Comparison of ENCODE assay signal across 14 cellular contexts in the genomic region with DNA sequence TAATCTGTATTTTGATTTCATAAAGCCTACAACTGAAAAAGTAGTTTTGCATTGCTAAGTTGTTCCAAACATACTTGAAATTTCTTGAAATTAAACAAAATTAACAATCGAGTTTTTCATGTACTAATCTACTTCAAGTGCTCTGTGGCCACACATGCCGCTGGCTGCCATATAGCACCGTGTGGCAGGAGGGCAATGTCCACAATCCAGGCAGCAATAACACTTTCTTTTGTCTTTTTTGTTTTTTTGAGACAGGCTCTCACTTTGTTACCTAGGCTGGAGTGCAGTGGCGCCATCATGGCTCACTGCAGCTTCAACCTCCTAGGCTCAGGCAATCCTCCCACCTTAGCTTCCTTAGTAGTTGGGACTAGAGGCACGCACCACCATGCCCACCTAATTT. TPM values are rescaled to one million over a fixed set of nuclear protein-coding genes. Genes with fewer than 3 reads are reported as not detected.
DNase-seq lines count a peak whose midpoint lies in the region; ATAC-seq, FAIRE-seq and TF ChIP-seq lines count a peak whose summit lies in the region.
"Had no signal": no experiment of that assay in that cellular context is flagged by ENCODE, and none has a peak within 500 bp of the region (broad histone marks: within the 10 kb centered on the region; RNA-seq: fewer than 3 reads in every experiment).

No MANE protein-coding gene starts in this region.

- no peaks in the 10 kb centered on the region for H3K9me1 ChIP-seq in K562 (ENCODE audit: control insufficient read depth, insufficient read depth, low read length)

- no peaks in the 10 kb centered on the region for H3K4me1 Mint-ChIP-seq in neural crest cell
- H3K4me1 Mint-ChIP-seq: B cell, H9 had no signal

- TF ChIP-seq RAD21 in K562 (CRISPR knock-in tag; conservative IDR thresholded peaks at IDR 0.05 in 1 of 2, IDR thresholded peaks at IDR 0.05 in 1 of 2): no peak

- H4K20me1 ChIP-seq in K562 (replicated peaks; ENCODE audit: control insufficient read depth, insufficient read depth, low read length): no peaks in the 10 kb centered on the region
- H4K20me1 ChIP-seq in mammary epithelial cell (ENCODE audit: insufficient read depth, low read length): no peaks in the 10 kb centered on the region
- H4K20me1 ChIP-seq: BLaER1 treated with 17β-estradiol and CSF1 and Interleukin-3, amounts not matched to agents 10 nM and 100 nM had no signal

- BruUV-seq in K562 (replicated peaks; lab: Mats Ljungman, UMichigan) (no TSS peak), mammary epithelial cell (replicated peaks; lab: Mats Ljungman, UMichigan) (no TSS peak)

- no peak for TF ChIP-seq EP300 in K562 (IDR thresholded peaks at IDR 0.05; ENCODE audit: low read length)
- TF ChIP-seq EP300 in esophagus muscularis mucosa (IDR thresholded peaks at IDR 0.05): no peak

- no peak overlapping the region for H3K27ac ChIP-seq in K562 (ENCODE audit: extremely low read depth, low read depth, low read length)
- peak overlapping the region; percentile 51 to 54 for H3K27ac ChIP-seq in thoracic aorta
- H3K27ac ChIP-seq in mammary epithelial cell (ENCODE audit: insufficient read depth, low read depth, low read length): no peak overlapping the region
- no peak overlapping the region for H3K27ac ChIP-seq in esophagus muscularis mucosa (replicated peaks in 1 of 4)
- H3K27ac ChIP-seq: BLaER1 treated with 17β-estradiol and CSF1 and Interleukin-3, amounts not matched to agents 10 nM and 100 nM had no signal

- FAIRE-seq in K562 (lab: Jason Lieb, UNC): peak; percentile 37
- FAIRE-seq: D721Med, H1 had no signal

- ATAC-seq in K562 (no peak), thoracic aorta (ENCODE audit: insufficient number of reproducible peaks, low FRiP score, low read depth) (no peak)

- dilution Hi-C loops in mammary epithelial cell (cut with HindIII; ENCODE audit: low sequenced_read_pairs): no loop called here

- H3K9me3 ChIP-seq in K562 (replicated peaks; ENCODE audit: control insufficient read depth, insufficient read depth, low read depth, low read length) (no peaks in the 10 kb centered on the region), thoracic aorta (no peaks in the 10 kb centered on the region), mammary epithelial cell (replicated peaks; ENCODE audit: insufficient read depth, low read length) (no peaks in the 10 kb centered on the region), esophagus muscularis mucosa (no peaks in the 10 kb centered on the region)
- H3K9me3 ChIP-seq: BLaER1 treated with 17β-estradiol and CSF1 and Interleukin-3, amounts not matched to agents 10 nM and 100 nM; Caco-2 had no signal

- no peaks in the 10 kb centered on the region for H3K79me2 ChIP-seq in K562 (ENCODE audit: control insufficient read depth, insufficient read depth, low read length)
- no peaks in the 10 kb centered on the region for H3K79me2 ChIP-seq in mammary epithelial cell (ENCODE audit: insufficient read depth, low read length)

- intact Hi-C loops in K562 (cut with micrococcal nuclease) (no loop called here), mammary epithelial cell (cut with micrococcal nuclease) (no loop called here), esophagus muscularis mucosa (cut with DNase I) (no loop called here)

- H3K4me2 ChIP-seq in K562 (ENCODE audit: insufficient read depth, low read length) (no peak overlapping the region), mammary epithelial cell (ENCODE audit: insufficient read depth, low read depth, low read length) (no peak overlapping the region)
- H3K4me2 ChIP-seq: BLaER1 treated with 17β-estradiol and CSF1 and Interleukin-3, amounts not matched to agents 10 nM and 100 nM had no signal

- H2AFZ ChIP-seq in K562 (ENCODE audit: low read depth, low read length) (no peak overlapping the region), mammary epithelial cell (ENCODE audit: low read depth, low read length) (no peak overlapping the region)

- in situ Hi-C loops in K562 (cut with MboI) (no loop called here), mammary epithelial cell (cut with MboI; ENCODE audit: low sequenced_read_pairs in 2 of 2) (no loop called here)

- H3K4me3 ChIP-seq in K562 (no peak overlapping the region), thoracic aorta (no peak overlapping the region), mammary epithelial cell (replicated peaks in 1 of 3; ENCODE audit: insufficient read depth in 1 of 3, low read depth in 2 of 3, low read length in 3 of 3) (no peak overlapping the region), esophagus muscularis mucosa (no peak overlapping the region)
- H3K4me3 ChIP-seq: BLaER1 treated with 17β-estradiol and CSF1 and Interleukin-3, amounts not matched to agents 10 nM and 100 nM had no signal

- peak overlapping the region; percentile 19 for H3K27ac Mint-ChIP-seq in neural crest cell (ENCODE audit: unreplicated experiment)
- H3K27ac Mint-ChIP-seq: B cell had no signal

- H3K36me3 Mint-ChIP-seq in neural crest cell (ENCODE audit: low read depth): peaks cover 12% of the 10 kb centered on the region

- POLR2A ChIA-PET in K562 (lab: Yijun Ruan, JAX): interaction anchor here (1.2 kb wide), 1 partner anchor 8 kb away, joined by 3 read pairs; no protein-coding TSS in a partner anchor

- H3K4me1 ChIP-seq in K562 (replicated peaks in 1 of 2; ENCODE audit: control insufficient read depth in 2 of 2, insufficient read depth in 2 of 2, low read length in 2 of 2): no peaks in the 10 kb centered on the region
- peaks cover 0 to 27% of the 10 kb centered on the region in 2 donors for H3K4me1 ChIP-seq in thoracic aorta (ENCODE audit: control insufficient read depth in 1 of 2, low read depth in 2 of 2)
- no peaks in the 10 kb centered on the region for H3K4me1 ChIP-seq in mammary epithelial cell (ENCODE audit: insufficient read depth, low read length)
- peaks cover 0 to 3% (median 0%) of the 10 kb centered on the region in 4 donors for H3K4me1 ChIP-seq in esophagus muscularis mucosa
- H3K4me1 ChIP-seq: BLaER1 treated with 17β-estradiol and CSF1 and Interleukin-3, amounts not matched to agents 10 nM and 100 nM; Caco-2 had no signal

- H3K27me3 Mint-ChIP-seq in neural crest cell (ENCODE audit: low read depth): no peaks in the 10 kb centered on the region
- H3K27me3 Mint-ChIP-seq: B cell had no signal

- no peak overlapping the region for H3K4me3 Mint-ChIP-seq in neural crest cell
- H3K4me3 Mint-ChIP-seq: B cell, H9 had no signal

- no peak overlapping the region for H3K9ac ChIP-seq in K562 (ENCODE audit: insufficient read depth in 1 of 2, low read depth in 2 of 2, low read length in 2 of 2)
- H3K9ac ChIP-seq in mammary epithelial cell (ENCODE audit: insufficient read depth, low read length): no peak overlapping the region
- H3K9ac ChIP-seq: BLaER1 treated with 17β-estradiol and CSF1 and Interleukin-3, amounts not matched to agents 10 nM and 100 nM had no signal

- no peak for TF ChIP-seq POLR2A in K562 (conservative IDR thresholded peaks at IDR 0.05)
- TF ChIP-seq POLR2A in esophagus muscularis mucosa (IDR thresholded peaks at IDR 0.05; ENCODE audit: low read depth): no peak

- CTCF ChIA-PET in K562 (lab: Yijun Ruan, JAX; ENCODE audit: low intra/inter-chr PET ratio): no interaction called here
- CTCF ChIA-PET in mammary epithelial cell (lab: Charles Lee; ENCODE audit: low non-redundant PET): no interaction called here

- peak; percentile 2 for DNase-seq in ELF-1 (ENCODE audit: low read depth, low spot score)
- DNase-seq in K562 (ENCODE audit: extremely low read depth in 1 of 4, low spot score in 3 of 4): no peak
- DNase-seq in neural crest cell (ENCODE audit: low read depth, low spot score): no peak
- DNase-seq in thoracic aorta (ENCODE audit: low spot score): no peak
- no peak for DNase-seq in SIG-M5 treated with dmso at 0.1 percent for 504 hours (lab: John Stamatoyannopoulos, UW; ENCODE audit: unreplicated experiment)
- no peak for DNase-seq in mammary epithelial cell
- no peak for DNase-seq in esophagus muscularis mucosa (ENCODE audit: extremely low spot score)
- DNase-seq: Caco-2, GF-D8, H9 had no signal

- H3K36me3 ChIP-seq in K562 (ENCODE audit: control insufficient read depth, insufficient read depth, low read length) (peaks cover 77% of the 10 kb centered on the region), thoracic aorta (peaks cover 17% of the 10 kb centered on the region), mammary epithelial cell (ENCODE audit: insufficient read depth, low read length) (peaks cover 16% of the 10 kb centered on the region), esophagus muscularis mucosa (peaks cover 25 to 90% (median 72%) of the 10 kb centered on the region in 4 donors)

- no peak for TF ChIP-seq CTCF in K562 (IDR thresholded peaks at IDR 0.05 in 2 of 3, conservative IDR thresholded peaks at IDR 0.05 in 1 of 3; ENCODE audit: insufficient read depth in 2 of 3, low read depth in 1 of 3, low read length in 3 of 3)
- no peak for TF ChIP-seq CTCF in neural crest cell (conservative IDR thresholded peaks at IDR 0.05)
- no peak for TF ChIP-seq CTCF in thoracic aorta (IDR thresholded peaks at IDR 0.05)
- TF ChIP-seq CTCF in mammary epithelial cell (conservative IDR thresholded peaks at IDR 0.05 in 1 of 2, IDR thresholded peaks at IDR 0.05 in 1 of 2; ENCODE audit: extremely low read depth in 1 of 2, insufficient read depth in 1 of 2, low read depth in 1 of 2, low read length in 2 of 2): no peak
- TF ChIP-seq CTCF in esophagus muscularis mucosa (IDR thresholded peaks at IDR 0.05): no peak

- 77% methylated on average over 5 of the region's 5 CpGs for WGBS in K562 (ENCODE audit: insufficient coverage, low coverage, missing lambda C conversion rate)
- WGBS in mammary epithelial cell (ENCODE audit: low coverage, missing lambda C conversion rate): 98% methylated on average over 4 of the region's 5 CpGs
- WGBS in esophagus muscularis mucosa: 93% methylated on average over 5 of the region's 5 CpGs

- H3K9me3 Mint-ChIP-seq in neural crest cell: no peaks in the 10 kb centered on the region
- H3K9me3 Mint-ChIP-seq: H9 had no signal

- H3K27me3 ChIP-seq in K562 (ENCODE audit: control insufficient read depth in 2 of 2, insufficient read depth in 2 of 2, low read length in 2 of 2) (no peaks in the 10 kb centered on the region), thoracic aorta (replicated peaks; ENCODE audit: insufficient read depth) (no peaks in the 10 kb centered on the region), mammary epithelial cell (ENCODE audit: insufficient read depth, low read length) (no peaks in the 10 kb centered on the region), esophagus muscularis mucosa (no peaks in the 10 kb centered on the region)
- H3K27me3 ChIP-seq: BLaER1 treated with 17β-estradiol and CSF1 and Interleukin-3, amounts not matched to agents 10 nM and 100 nM had no signal

RNA-seq across cellular contexts. Expression of gene SAP130, which starts 36.1 kb away (rescaled TPM):
- 35.1 and 49.0 TPM in 2 replicates for total RNA-seq in K562 (2011; cell fraction: chromatin; rRNA removed; ENCODE audit: low replicate concordance)
- total RNA-seq in K562 (2011; cell fraction: nucleolus; rRNA removed): 12.5 and 14.7 TPM in 2 replicates
- 14.4 and 18.8 TPM in 2 replicates for total RNA-seq in K562 (2011; cell fraction: nucleoplasm; rRNA removed)
- total RNA-seq in K562 (2014; rRNA removed) (4.5 and 6.9 TPM in 2 replicates), K562 (2014; rRNA removed; fragmentation: Illumina TruSeq; extraction: Trizol) (8.2 TPM in 2 replicates), K562 (2015; rRNA removed; fragmentation: Illumina TruSeq; extraction: Trizol) (7.4 and 8.9 TPM in 2 replicates), K562 (2021) (29.5 and 33.4 TPM in 2 replicates), neural crest cell (51.7 and 52.4 TPM in 2 replicates), thoracic aorta (10 to 100 TPM in 1 of 2 donors, 1 to 10 TPM in 1; 8.7 to 24.3 TPM), mammary epithelial cell (10 to 100 TPM in 1 of 2 donors, 1 to 10 TPM in 1; 8.7 to 21.9 TPM), esophagus muscularis mucosa (10 to 100 TPM in 2 of 4 donors, 1 to 10 TPM in 2; 6.8 to 12.3 (median 10.7) TPM)
- polyA plus RNA-seq in K562 (2011; rRNA removed) (6.0 and 20.8 TPM in 2 replicates), K562 (2014; fragmentation: Illumina TruSeq; extraction: Trizol) (28.0 and 32.9 TPM in 2 replicates), K562 (2014; fragmentation: Nextera tagmentation; extraction: Ambion mirVana) (1 to 10 TPM; 5.8 to 7.3 TPM), K562 (2014; rRNA removed) (7.9 and 8.0 TPM in 2 replicates), mammary epithelial cell (12.4 TPM)
- 8.9 and 9.8 TPM in 2 replicates for polyA plus RNA-seq in K562 (2011; cell fraction: cytosol; rRNA removed)
- 19.3 and 28.1 TPM in 2 replicates for polyA plus RNA-seq in K562 (2011; cell fraction: nucleus; rRNA removed)
- polyA plus RNA-seq in K562 (2012): 19.5 and 21.2 TPM in 2 replicates
- 12.7 and 14.3 TPM in 2 replicates for polyA minus RNA-seq in K562 (2011; rRNA and poly(A)+ RNA removed)
- 15.6 and 17.4 TPM in 2 replicates for polyA minus RNA-seq in K562 (2011; cell fraction: cytosol; rRNA and poly(A)+ RNA removed)
- 11.0 and 11.1 TPM in 2 replicates for polyA minus RNA-seq in K562 (2011; cell fraction: nucleus; rRNA and poly(A)+ RNA removed)
- polyA minus RNA-seq in mammary epithelial cell: 17.0 TPM

Comparison
In these comparisons a context has a peak if more than half of its experiments do, and no peak if none do; other contexts are left out.
1. H3K27ac ChIP-seq: peak in thoracic aorta (2 of 2); none in K562 (single experiment), mammary epithelial cell (single experiment) and esophagus muscularis mucosa (0 of 4).